Comparison of ENCODE assay signal across 8 cellular contexts in the genomic region with DNA sequence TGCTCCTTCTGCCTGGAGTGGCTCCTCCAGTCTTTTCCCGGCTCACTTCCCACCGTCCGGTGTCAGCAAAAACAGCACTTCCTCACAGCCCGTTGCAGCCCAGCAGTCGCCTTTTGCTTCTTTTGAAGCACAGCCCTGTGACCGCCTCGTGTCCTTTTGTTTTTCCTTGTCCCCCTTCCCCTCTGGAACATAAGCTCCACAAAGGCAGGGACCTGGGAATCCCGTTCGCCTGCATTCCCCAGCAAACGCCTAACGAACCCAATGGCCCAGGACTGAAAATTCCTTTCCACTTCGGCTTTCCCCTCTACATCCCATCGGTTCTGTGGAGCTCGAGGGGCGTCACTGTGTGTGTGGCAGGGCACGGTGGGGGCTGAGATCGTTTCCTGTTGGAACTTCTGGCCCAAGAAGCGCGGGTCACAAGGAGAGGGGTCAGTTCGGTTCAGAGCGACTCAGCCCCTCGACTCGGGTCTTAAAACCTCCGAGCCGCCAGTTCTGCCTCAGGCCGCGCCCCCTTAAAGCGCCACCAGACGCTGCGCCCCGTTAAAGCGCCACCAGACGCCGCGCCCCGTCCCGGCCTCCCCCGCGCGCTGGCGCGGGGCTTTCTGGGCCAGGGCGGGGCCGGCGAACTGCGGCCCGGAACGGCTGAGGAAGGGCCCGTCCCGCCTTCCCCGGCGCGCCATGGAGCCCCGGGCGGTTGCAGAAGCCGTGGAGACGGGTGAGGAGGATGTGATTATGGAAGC. TPM values are rescaled to one million over a fixed set of nuclear protein-coding genes. Genes with fewer than 3 reads are reported as not detected.
A peak's percentile ranks its signal among the peaks of the same experiment; 100 is the strongest.
DNase-seq lines count a peak whose midpoint lies in the region; ATAC-seq and TF ChIP-seq lines count a peak whose summit lies in the region.

No MANE protein-coding gene starts in this region.

- H3K27me3 Mint-ChIP-seq in natural killer cell (ENCODE audit: low read depth in 2 of 2): no peaks in the 10 kb centered on the region

- H3K4me3 ChIP-seq in fibroblast of pulmonary artery (replicated peaks; ENCODE audit: low read depth, low read length): peak overlapping the region; percentile 93

- ATAC-seq in natural killer cell: peak; percentile 60 to 72 (median 62)

- H3K27ac Mint-ChIP-seq in natural killer cell: peak overlapping the region; percentile 99

- H3K4me1 Mint-ChIP-seq in natural killer cell: peaks cover 32 to 56% of the 10 kb centered on the region in 2 donors

- TF ChIP-seq CTCF in fibroblast of pulmonary artery (IDR thresholded peaks at IDR 0.05; ENCODE audit: low read length, missing control alignments): no peak
- TF ChIP-seq CTCF in natural killer cell (IDR thresholded peaks at IDR 0.05): no peak

- H3K4me3 Mint-ChIP-seq in natural killer cell: peak overlapping the region; percentile 97

- no peaks in the 10 kb centered on the region for H3K36me3 Mint-ChIP-seq in natural killer cell

- intact Hi-C loops in natural killer cell (cut with micrococcal nuclease): loop anchor here (5.0 kb wide), 2 partner anchors 149 to 209 kb away; no protein-coding TSS in a partner anchor

- DNase-seq in AG08395 (ENCODE audit: low spot score) (peak; percentile 87), HuH-7.5 (ENCODE audit: low spot score) (peak; percentile 66), RPMI7951 (ENCODE audit: low read depth) (peak; percentile 77), fibroblast of pulmonary artery (ENCODE audit: low read depth) (peak; percentile 71), natural killer cell (peak; percentile 82)
- peak; percentile 70 for DNase-seq in activated T-helper 9 cell treated with anti-CD3 and anti-CD28 coated beads, Interleukin-2, amount 50 U/mL, for 16 hours (ENCODE audit: low read depth)
- peak; percentile 71 to 84 (median 76) for DNase-seq in stimulated activated naive CD4-positive, alpha-beta T cell (lab: John Stamatoyannopoulos, UW)

- no peaks in the 10 kb centered on the region for H3K9me3 Mint-ChIP-seq in natural killer cell

- peak; percentile 83 for TF ChIP-seq POLR2A in GM19099 (IDR thresholded peaks at IDR 0.05; ENCODE audit: extremely low read depth, insufficient read length, low read depth)

RNA-seq across cellular contexts. Expression of gene RIC8A, which starts 0.8 kb away (rescaled TPM):
- 75.5 and 91.3 TPM in 2 replicates for total RNA-seq in RPMI7951 (2014; rRNA removed; shearing (Covaris generic))
- 100 to 1,000 TPM; 102 to 153 (median 106) TPM for total RNA-seq in natural killer cell

RNA-seq across cellular contexts. Expression of gene BET1L, which starts 1.1 kb away (rescaled TPM):
- 9.6 and 10.3 TPM in 2 replicates for total RNA-seq in RPMI7951 (2014; rRNA removed; shearing (Covaris generic))
- total RNA-seq in natural killer cell: 10 to 100 TPM; 32.4 to 44.1 (median 35.8) TPM

RNA-seq across cellular contexts. Expression of gene SCGB1C1, which starts 15.5 kb away (rescaled TPM):
- total RNA-seq in RPMI7951 (2014; rRNA removed; shearing (Covaris generic)): not detected in 2 replicates
- 1 to 10 TPM in 1 of 3 donors, under 1 TPM in 1, not detected in 1; 0.73 to 2.1 TPM for total RNA-seq in natural killer cell

RNA-seq across cellular contexts. Expression of gene SIRT3, which starts 27.8 kb away (rescaled TPM):
- total RNA-seq in RPMI7951 (2014; rRNA removed; shearing (Covaris generic)): 7.0 and 7.6 TPM in 2 replicates
- total RNA-seq in natural killer cell: 10 to 100 TPM; 20.1 to 24.2 (median 21.2) TPM

RNA-seq across cellular contexts. Expression of gene PSMD13, which starts 28.4 kb away (rescaled TPM):
- total RNA-seq in RPMI7951 (2014; rRNA removed; shearing (Covaris generic)): 136 and 173 TPM in 2 replicates
- 100 to 1,000 TPM in 2 of 3 donors, 10 to 100 TPM in 1; 94.6 to 111 (median 104) TPM for total RNA-seq in natural killer cell

Comparison
In these comparisons a context has a peak if more than half of its experiments do, and no peak if none do; other contexts are left out.
1. Peak in every context shown above with its lines: DNase-seq, ATAC-seq and H3K4me3 ChIP-seq.